ENCODE assay signal across 13 cellular contexts in genomic region chr6:158762787-158763439, GRCh38. TPM values are rescaled to one million over a fixed set of nuclear protein-coding genes. Genes with fewer than 3 reads are reported as not detected.
DNase-seq lines count a peak whose midpoint lies in the region; ATAC-seq and TF ChIP-seq lines count a peak whose summit lies in the region.
"Had no signal": no experiment of that assay in that cellular context is flagged by ENCODE, and none has a peak within 500 bp of the region (broad histone marks: within the 10 kb centered on the region; RNA-seq: fewer than 3 reads in every experiment).

No MANE protein-coding gene starts in this region.

- no peak overlapping the region for H3K4me2 ChIP-seq in OCI-LY1 (ENCODE audit: low read length)
- H3K4me2 ChIP-seq in neural progenitor cell, result no peak overlapping the region
- H3K4me2 ChIP-seq: SK-N-SH had no signal

- H3F3A ChIP-seq in OCI-LY1 (ENCODE audit: insufficient read depth, low read length) (peaks cover 11% of the 10 kb centered on the region; the same call in 1 of the 2 replicates), neural progenitor cell (ENCODE audit: low read depth) (peaks cover 15% of the 10 kb centered on the region)

- H3K9me2 ChIP-seq in OCI-LY1 (ENCODE audit: low read depth, low read length), result no peaks in the 10 kb centered on the region
- H3K9me2 ChIP-seq: SK-N-SH had no signal

- H3K79me2 ChIP-seq in OCI-LY1 (ENCODE audit: insufficient read depth, low read length), result no peaks in the 10 kb centered on the region
- no peaks in the 10 kb centered on the region for H3K79me2 ChIP-seq in neural progenitor cell (ENCODE audit: low read depth)

- no peaks in the 10 kb centered on the region for H3K9me3 ChIP-seq in OCI-LY1 (ENCODE audit: low read length)
- no peaks in the 10 kb centered on the region for H3K9me3 ChIP-seq in mucosa of descending colon
- no peaks in the 10 kb centered on the region for H3K9me3 ChIP-seq in neural progenitor cell (ENCODE audit: low read depth)
- H3K9me3 ChIP-seq: SK-N-SH had no signal

- H3K27ac Mint-ChIP-seq in neural progenitor cell, result no peak overlapping the region

- no peak for TF ChIP-seq CTCF in OCI-LY1 (IDR thresholded peaks at IDR 0.05; ENCODE audit: low read length)
- no peak for TF ChIP-seq CTCF in coronary artery (IDR thresholded peaks at IDR 0.05)
- TF ChIP-seq CTCF in mucosa of descending colon (IDR thresholded peaks at IDR 0.05), result no peak
- TF ChIP-seq CTCF in neural progenitor cell (IDR thresholded peaks at IDR 0.05), result no peak

- intact Hi-C loops in mucosa of descending colon (cut with DNase I, micrococcal nuclease), result no loop called here

- ATAC-seq in mucosa of descending colon, result peak; percentile 25

- H2AFZ ChIP-seq in OCI-LY1 (ENCODE audit: low read length) (no peak overlapping the region), neural progenitor cell (replicated peaks) (no peak overlapping the region)
- H2AFZ ChIP-seq: GM23248 had no signal

- peaks cover 4% of the 10 kb centered on the region for H3K27me3 Mint-ChIP-seq in neural progenitor cell (ENCODE audit: insufficient read depth, low read depth)

- peaks cover 18% of the 10 kb centered on the region for H3K4me1 ChIP-seq in OCI-LY1 (ENCODE audit: insufficient read depth, low read length, severe bottlenecking)
- H3K4me1 ChIP-seq in mucosa of descending colon (ENCODE audit: low read depth), result no peaks in the 10 kb centered on the region
- peaks cover 10% of the 10 kb centered on the region for H3K4me1 ChIP-seq in neural progenitor cell

- no peak overlapping the region for H3K9ac ChIP-seq in OCI-LY1 (ENCODE audit: low read length)
- no peak overlapping the region for H3K9ac ChIP-seq in neural progenitor cell
- H3K9ac ChIP-seq: GM23248, SK-N-SH had no signal

- DNase-seq in CMK (ENCODE audit: low read depth) (peak; percentile 70), coronary artery (ENCODE audit: low spot score) (peak; percentile 72), mucosa of descending colon (no peak), NCI-H526 treated with DMSO at 0.1 percent for 48 hours (lab: John Stamatoyannopoulos, UW) (no peak), neural progenitor cell (ENCODE audit: low spot score) (no peak), ureter (ENCODE audit: low spot score) (no peak)
- no peak for DNase-seq in effector CD8-positive, alpha-beta T cell (lab: John Stamatoyannopoulos, UW)
- DNase-seq: activated CD8-positive, alpha-beta memory T cell treated with anti-CD3 and anti-CD28 coated beads, Interleukin-2, amount 50 U/mL, for 48 hours; DMS53; GM23248; NCI-H1694; SK-N-SH had no signal

- H3K27ac ChIP-seq in OCI-LY1 (ENCODE audit: low read depth, low read length, poor library complexity, severe bottlenecking), result peak overlapping the region; percentile 4
- peak overlapping the region in 1 of 2 donors; percentile 58 for H3K27ac ChIP-seq in coronary artery
- H3K27ac ChIP-seq in neural progenitor cell, result no peak overlapping the region
- H3K27ac ChIP-seq: GM23248 had no signal

- no peaks in the 10 kb centered on the region for H4K20me1 ChIP-seq in OCI-LY1 (ENCODE audit: insufficient read depth, low read length)
- H4K20me1 ChIP-seq in neural progenitor cell (ENCODE audit: low read depth), result no peaks in the 10 kb centered on the region

- H3K27me3 ChIP-seq in OCI-LY1 (ENCODE audit: insufficient read depth, low read length), result no peaks in the 10 kb centered on the region
- H3K27me3 ChIP-seq in neural progenitor cell, result no peaks in the 10 kb centered on the region

- peaks cover 17% of the 10 kb centered on the region for H3K4me1 Mint-ChIP-seq in neural progenitor cell

- peaks cover 18% of the 10 kb centered on the region for H3K36me3 Mint-ChIP-seq in neural progenitor cell

- H3K36me3 ChIP-seq in OCI-LY1 (ENCODE audit: insufficient read depth, low read length), result peaks cover 40% of the 10 kb centered on the region
- H3K36me3 ChIP-seq in mucosa of descending colon (ENCODE audit: low read depth), result peaks cover 4% of the 10 kb centered on the region
- H3K36me3 ChIP-seq in neural progenitor cell, result no peaks in the 10 kb centered on the region

- H3K9me3 Mint-ChIP-seq in neural progenitor cell, result no peaks in the 10 kb centered on the region

- H3K4me3 Mint-ChIP-seq in neural progenitor cell, result no peak overlapping the region

- H3K4me3 ChIP-seq in OCI-LY1 (ENCODE audit: low read depth, low read length, poor library complexity, severe bottlenecking), result no peak overlapping the region
- no peak overlapping the region for H3K4me3 ChIP-seq in coronary artery
- no peak overlapping the region for H3K4me3 ChIP-seq in mucosa of descending colon
- H3K4me3 ChIP-seq in neural progenitor cell, result no peak overlapping the region
- H3K4me3 ChIP-seq: GM23248 had no signal

RNA-seq across cellular contexts. Expression of gene EZR, which starts 56.3 kb away (rescaled TPM):
- total RNA-seq in mucosa of descending colon (100 to 1,000 TPM; 220 to 421 (median 334) TPM), neural progenitor cell (ENCODE audit: low replicate concordance) (52.0 and 61.4 TPM in 2 replicates), ureter (314 TPM)

Comparison
In these comparisons a context has a peak if more than half of its experiments do, and no peak if none do; other contexts are left out.
1. DNase-seq: peak in CMK (single experiment) and coronary artery (single experiment); none in mucosa of descending colon (0 of 3), effector CD8-positive, alpha-beta T cell (single experiment), NCI-H526 treated with DMSO at 0.1 percent for 48 hours (single experiment), neural progenitor cell (single experiment) and ureter (single experiment).